13 cellular contexts compared by ENCODE assay signal in genomic region chr5:107808671-107809137, GRCh38.
DNase-seq lines count a peak whose midpoint lies in the region; ATAC-seq and TF ChIP-seq lines count a peak whose summit lies in the region.
"Had no signal": no experiment of that assay in that cellular context is flagged by ENCODE, and none has a peak within 500 bp of the region (broad histone marks: within the 10 kb centered on the region; RNA-seq: fewer than 3 reads in every experiment).

No MANE protein-coding gene starts in this region.

- H3K36me3 ChIP-seq in esophagus muscularis mucosa = no peaks in the 10 kb centered on the region

- peaks cover 21% of the 10 kb centered on the region for H3K4me1 Mint-ChIP-seq in progenitor cell of endocrine pancreas (ENCODE audit: low read depth)
- H3K4me1 Mint-ChIP-seq: IgD-negative memory B cell had no signal

- POLR2A ChIA-PET in HEK293T (lab: Yijun Ruan, JAX) = no interaction called here

- H3K27me3 ChIP-seq in esophagus muscularis mucosa = no peaks in the 10 kb centered on the region

- peak; percentile 63 for DNase-seq in HEK293T (ENCODE audit: extremely low spot score)
- DNase-seq in NCI-H2171 treated with DMSO at 0.1 percent for 48 hours (lab: John Stamatoyannopoulos, UW) = peak; percentile 93
- DNase-seq in esophagus muscularis mucosa (ENCODE audit: extremely low spot score) = peak; percentile 90
- DNase-seq in progenitor cell of endocrine pancreas (ENCODE audit: low spot score, unreplicated experiment) = peak; percentile 68
- no peak for DNase-seq in NK-92 (lab: John Stamatoyannopoulos, UW; ENCODE audit: unreplicated experiment)
- DNase-seq in activated CD4-positive, alpha-beta T cell treated with anti-CD3 and anti-CD28 coated beads for 48 hours = no peak
- DNase-seq: activated CD4-positive, alpha-beta T cell treated with anti-CD3 and anti-CD28 coated beads for 4 hours; activated effector memory CD4-positive, alpha-beta T cell treated with anti-CD3 and anti-CD28 coated beads, Interleukin-2, amount 50 U/mL, for 16 hours; left ventricle myocardium superior; stimulated activated CD4-positive, alpha-beta T cell treated with anti-CD3 and anti-CD28 coated beads, Interleukin-1b, Interleukin-23, amount 100 ng/mL, for 48 hours; stimulated activated naive CD4-positive, alpha-beta T cell treated with Interleukin-2 at 50 U/mL for 16 hours had no signal

- no peak for TF ChIP-seq CTCF in esophagus muscularis mucosa (IDR thresholded peaks at IDR 0.05)
- no peak for TF ChIP-seq CTCF in progenitor cell of endocrine pancreas (IDR thresholded peaks at IDR 0.05; ENCODE audit: unreplicated experiment)

- no peak for ATAC-seq in HG03460 (IDR thresholded peaks at IDR 0.05; ENCODE audit: unreplicated experiment)
- ATAC-seq: left ventricle myocardium superior had no signal

- H3K27ac ChIP-seq in esophagus muscularis mucosa (replicated peaks in 1 of 4) = no peak overlapping the region

- no peak overlapping the region for H3K4me3 ChIP-seq in esophagus muscularis mucosa

- WGBS in esophagus muscularis mucosa = 60% methylated on average over 7 of the region's 7 CpGs

- no peak for TF ChIP-seq EP300 in esophagus muscularis mucosa (IDR thresholded peaks at IDR 0.05)

- no peak overlapping the region for H3K27ac Mint-ChIP-seq in progenitor cell of endocrine pancreas
- H3K27ac Mint-ChIP-seq: IgD-negative memory B cell had no signal

- no peaks in the 10 kb centered on the region for H3K9me3 ChIP-seq in esophagus muscularis mucosa

- H3K9me3 Mint-ChIP-seq in progenitor cell of endocrine pancreas (ENCODE audit: low read depth) = no peaks in the 10 kb centered on the region
- H3K9me3 Mint-ChIP-seq: IgD-negative memory B cell had no signal

- no peak for TF ChIP-seq POLR2A in esophagus muscularis mucosa (IDR thresholded peaks at IDR 0.05; ENCODE audit: low read depth)

- H3K4me1 ChIP-seq in esophagus muscularis mucosa = no peaks in the 10 kb centered on the region

- H3K4me3 Mint-ChIP-seq in progenitor cell of endocrine pancreas (ENCODE audit: low read depth) = no peak overlapping the region
- H3K4me3 Mint-ChIP-seq: IgD-negative memory B cell had no signal

- H3K36me3 Mint-ChIP-seq in progenitor cell of endocrine pancreas (ENCODE audit: insufficient read depth) = no peaks in the 10 kb centered on the region

- intact Hi-C loops in esophagus muscularis mucosa (cut with DNase I) = no loop called here

- peaks cover 5% of the 10 kb centered on the region for H3K27me3 Mint-ChIP-seq in progenitor cell of endocrine pancreas
- H3K27me3 Mint-ChIP-seq: IgD-negative memory B cell had no signal

- CTCF ChIA-PET in HEK293T (lab: Yijun Ruan, JAX) = interaction anchor here (0.7 kb wide), 1 partner anchor 1354 kb away, joined by 3 read pairs; no protein-coding TSS in a partner anchor

TF ChIP-seq in HEK293T, 16 proteins besides CTCF, POLR2A, EP300 and RAD21:
- no peak for TF ChIP-seq FOXM1 (IDR thresholded peaks at IDR 0.05; ENCODE audit: borderline replicate concordance)
- no peak for TF ChIP-seq NFRKB (IDR thresholded peaks at IDR 0.05)

Comparison
In these comparisons a context has a peak if more than half of its experiments do, and no peak if none do; other contexts are left out.
1. DNase-seq: peak in HEK293T (single experiment), NCI-H2171 treated with DMSO at 0.1 percent for 48 hours (single experiment), esophagus muscularis mucosa (single experiment) and progenitor cell of endocrine pancreas (single experiment); none in NK-92 (single experiment) and activated CD4-positive, alpha-beta T cell treated with anti-CD3 and anti-CD28 coated beads for 48 hours (single experiment).